14 cellular contexts compared by ENCODE assay signal in the genomic region with DNA sequence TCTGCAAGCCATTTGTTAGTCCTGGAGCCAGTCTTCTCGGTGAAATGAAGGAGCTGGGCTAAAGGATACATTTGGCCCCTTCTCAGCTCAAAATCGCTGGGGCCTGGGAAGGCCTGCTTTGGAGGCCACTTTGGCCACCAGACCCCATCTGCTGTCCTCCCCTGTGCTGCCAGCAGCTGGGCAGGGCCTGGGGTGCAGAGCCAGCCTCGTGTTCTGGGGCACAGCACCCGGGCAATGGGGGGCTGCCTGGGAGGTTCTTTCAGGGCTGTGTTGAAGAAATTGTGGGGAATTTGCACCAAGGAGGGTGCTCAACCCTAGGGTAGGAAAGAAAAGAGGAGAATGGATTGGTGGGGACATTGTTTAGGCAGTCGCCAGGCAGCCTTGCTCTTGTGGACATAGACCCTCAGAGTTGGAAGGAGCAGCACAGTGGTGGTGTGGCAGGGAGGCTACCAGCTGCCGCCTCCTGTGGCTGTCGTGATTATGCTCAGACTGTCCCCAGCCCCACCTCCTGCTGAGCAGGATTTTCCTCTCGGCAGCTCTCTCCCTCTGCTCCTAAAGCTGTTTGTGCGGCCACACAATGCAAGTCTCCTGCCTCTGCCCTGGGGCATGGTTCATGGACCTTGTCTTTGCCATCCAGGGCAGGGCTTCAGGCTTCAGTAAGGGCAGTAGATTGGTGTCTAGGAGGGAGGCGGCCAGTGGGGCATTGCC.
DNase-seq lines count a peak whose midpoint lies in the region; ATAC-seq and TF ChIP-seq lines count a peak whose summit lies in the region.
"Had no signal": no experiment of that assay in that cellular context is flagged by ENCODE, and none has a peak within 500 bp of the region (broad histone marks: within the 10 kb centered on the region; RNA-seq: fewer than 3 reads in every experiment).

No MANE protein-coding gene starts in this region.

- POLR2A ChIA-PET in WTC11 (lab: Charles Lee), result interaction anchor here (1.2 kb wide), 1 partner anchor 10 kb away, joined by 3 read pairs; no protein-coding TSS in a partner anchor

- peaks cover 8 to 83% (median 49%) of the 10 kb centered on the region in 10 experiments; a peak in 17 of 20 replicates for H3K4me1 ChIP-seq in BLaER1 treated with 17β-estradiol and CSF1 and Interleukin-3, amounts not matched to agents 10 nM and 100 nM
- H3K4me1 ChIP-seq in mucosa of rectum (ENCODE audit: control insufficient read depth in 2 of 2, insufficient read depth in 2 of 2, low read length in 2 of 2), result peaks cover 5 to 14% of the 10 kb centered on the region in 2 donors

- H3K27me3 Mint-ChIP-seq in WTC11 (ENCODE audit: low read depth), result no peaks in the 10 kb centered on the region; the same call in 1 of the 2 replicates
- H3K27me3 Mint-ChIP-seq in activated naive CD8-positive, alpha-beta T cell treated with anti-CD3 and anti-CD28 coated beads for 36 hours, result no peaks in the 10 kb centered on the region
- H3K27me3 Mint-ChIP-seq: activated CD4-positive, alpha-beta memory T cell treated with anti-CD3 and anti-CD28 coated beads, Interleukin-2, amount 10 ng/mL, durations not matched to agents 7 days and 5 days had no signal

- ATAC-seq in WTC11 (peak; percentile 65), GM19452 (IDR thresholded peaks at IDR 0.05; ENCODE audit: unreplicated experiment) (no peak), HG03457 (IDR thresholded peaks at IDR 0.05; ENCODE audit: unreplicated experiment) (no peak)
- ATAC-seq: T-helper 17 cell had no signal

- H3K27ac Mint-ChIP-seq in WTC11, result peak overlapping the region; percentile 15
- H3K27ac Mint-ChIP-seq in activated naive CD8-positive, alpha-beta T cell treated with anti-CD3 and anti-CD28 coated beads for 36 hours, result no peak overlapping the region
- H3K27ac Mint-ChIP-seq: activated CD4-positive, alpha-beta memory T cell treated with anti-CD3 and anti-CD28 coated beads, Interleukin-2, amount 10 ng/mL, durations not matched to agents 7 days and 5 days; HFFc6; T-helper 17 cell had no signal

- peaks cover 0 to 12% (median 3%) of the 10 kb centered on the region in 11 experiments; a peak in 9 of 22 replicates for H3K9me3 ChIP-seq in BLaER1 treated with 17β-estradiol and CSF1 and Interleukin-3, amounts not matched to agents 10 nM and 100 nM (replicated peaks in 1 of 11)
- no peaks in the 10 kb centered on the region for H3K9me3 ChIP-seq in mucosa of rectum (ENCODE audit: control insufficient read depth in 2 of 2, low read length in 2 of 2)
- no peaks in the 10 kb centered on the region for H3K9me3 ChIP-seq in MG63

- no peak overlapping the region for H3K4me3 ChIP-seq in BLaER1 treated with 17β-estradiol and CSF1 and Interleukin-3, amounts not matched to agents 10 nM and 100 nM
- H3K4me3 ChIP-seq in mucosa of rectum (ENCODE audit: low read length in 2 of 2), result no peak overlapping the region
- no peak overlapping the region for H3K4me3 ChIP-seq in MG63

- H3K9me3 Mint-ChIP-seq in WTC11, result peaks cover 12% of the 10 kb centered on the region
- no peaks in the 10 kb centered on the region for H3K9me3 Mint-ChIP-seq in activated naive CD8-positive, alpha-beta T cell treated with anti-CD3 and anti-CD28 coated beads for 36 hours
- H3K9me3 Mint-ChIP-seq: activated CD4-positive, alpha-beta memory T cell treated with anti-CD3 and anti-CD28 coated beads, Interleukin-2, amount 10 ng/mL, durations not matched to agents 7 days and 5 days had no signal

- peaks cover 0 to 77% (median 8%) of the 10 kb centered on the region in 11 experiments; a peak in 11 of 22 replicates for H3K27me3 ChIP-seq in BLaER1 treated with 17β-estradiol and CSF1 and Interleukin-3, amounts not matched to agents 10 nM and 100 nM
- H3K27me3 ChIP-seq in mucosa of rectum (ENCODE audit: control insufficient read depth in 2 of 2, insufficient read depth in 2 of 2, low read length in 2 of 2) (no peaks in the 10 kb centered on the region), MG63 (no peaks in the 10 kb centered on the region)

- H3K36me3 ChIP-seq in BLaER1 treated with 17β-estradiol and CSF1 and Interleukin-3, amounts not matched to agents 10 nM and 100 nM, result no peaks in the 10 kb centered on the region
- no peaks in the 10 kb centered on the region for H3K36me3 ChIP-seq in mucosa of rectum (ENCODE audit: control insufficient read depth in 2 of 2, insufficient read depth in 2 of 2, low read length in 2 of 2)
- H3K36me3 ChIP-seq in MG63, result no peaks in the 10 kb centered on the region

- peaks cover 0 to 29% (median 0%) of the 10 kb centered on the region in 11 experiments; a peak in 6 of 22 replicates for H4K20me1 ChIP-seq in BLaER1 treated with 17β-estradiol and CSF1 and Interleukin-3, amounts not matched to agents 10 nM and 100 nM

- no peak for TF ChIP-seq CTCF in WTC11 (IDR thresholded peaks at IDR 0.05)

- no peak overlapping the region for H3K27ac ChIP-seq in BLaER1 treated with 17β-estradiol and CSF1 and Interleukin-3, amounts not matched to agents 10 nM and 100 nM
- peak overlapping the region; percentile 20 to 72 for H3K27ac ChIP-seq in mucosa of rectum (ENCODE audit: low read depth in 2 of 2, low read length in 2 of 2)

- no peak overlapping the region for H3K4me3 Mint-ChIP-seq in WTC11
- no peak overlapping the region for H3K4me3 Mint-ChIP-seq in activated naive CD8-positive, alpha-beta T cell treated with anti-CD3 and anti-CD28 coated beads for 36 hours
- H3K4me3 Mint-ChIP-seq: activated CD4-positive, alpha-beta memory T cell treated with anti-CD3 and anti-CD28 coated beads, Interleukin-2, amount 10 ng/mL, durations not matched to agents 7 days and 5 days; HFFc6; T-helper 17 cell had no signal

- H3K4me1 Mint-ChIP-seq in WTC11, result peaks cover 15% of the 10 kb centered on the region
- no peaks in the 10 kb centered on the region for H3K4me1 Mint-ChIP-seq in activated naive CD8-positive, alpha-beta T cell treated with anti-CD3 and anti-CD28 coated beads for 36 hours
- H3K4me1 Mint-ChIP-seq: activated CD4-positive, alpha-beta memory T cell treated with anti-CD3 and anti-CD28 coated beads, Interleukin-2, amount 10 ng/mL, durations not matched to agents 7 days and 5 days had no signal

- CTCF ChIA-PET in WTC11 (lab: Charles Lee), result interaction anchor here (0.7 to 1.6 kb wide), 4 partner anchors 10 to 301 kb away, joined by 3 to 8 read pairs (median 3); no protein-coding TSS in a partner anchor

- H3K4me2 ChIP-seq in BLaER1 treated with 17β-estradiol and CSF1 and Interleukin-3, amounts not matched to agents 10 nM and 100 nM, result peak overlapping the region in 6 of 11 experiments; percentile 10 to 44 (median 18); a peak in 8 of 22 replicates

- H3K36me3 Mint-ChIP-seq in WTC11, result no peaks in the 10 kb centered on the region
- no peaks in the 10 kb centered on the region for H3K36me3 Mint-ChIP-seq in activated naive CD8-positive, alpha-beta T cell treated with anti-CD3 and anti-CD28 coated beads for 36 hours

- DNase-seq in NCI-H1417 (lab: John Stamatoyannopoulos, UW), result peak in 2 of 3 experiments; percentile 46 to 83
- peak; percentile 58 for DNase-seq in WTC11 (ENCODE audit: low spot score)
- no peak for DNase-seq in MG63
- no peak for DNase-seq in activated naive CD8-positive, alpha-beta T cell treated with anti-CD3 and anti-CD28 coated beads for 36 hours
- DNase-seq: activated CD4-positive, alpha-beta memory T cell treated with anti-CD3 and anti-CD28 coated beads, Interleukin-2, amount 10 ng/mL, durations not matched to agents 7 days and 5 days; activated gamma-delta T cell; HFFc6; midbrain; NCI-H1436 treated with DMSO at 0.1 percent for 48 hours; T-helper 17 cell had no signal

- no peak overlapping the region for H3K9ac ChIP-seq in BLaER1 treated with 17β-estradiol and CSF1 and Interleukin-3, amounts not matched to agents 10 nM and 100 nM
- no peak overlapping the region for H3K9ac ChIP-seq in mucosa of rectum (ENCODE audit: low read depth in 1 of 2, low read length in 2 of 2)

TF ChIP-seq in WTC11, 78 proteins besides CTCF, POLR2A, EP300 and RAD21 (continues in another document):
- TF ChIP-seq, protein P1, sequence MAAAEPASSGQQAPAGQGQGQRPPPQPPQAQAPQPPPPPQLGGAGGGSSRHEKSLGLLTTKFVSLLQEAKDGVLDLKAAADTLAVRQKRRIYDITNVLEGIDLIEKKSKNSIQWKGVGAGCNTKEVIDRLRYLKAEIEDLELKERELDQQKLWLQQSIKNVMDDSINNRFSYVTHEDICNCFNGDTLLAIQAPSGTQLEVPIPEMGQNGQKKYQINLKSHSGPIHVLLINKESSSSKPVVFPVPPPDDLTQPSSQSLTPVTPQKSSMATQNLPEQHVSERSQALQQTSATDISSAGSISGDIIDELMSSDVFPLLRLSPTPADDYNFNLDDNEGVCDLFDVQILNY (CRISPR knock-in tag; IDR thresholded peaks at IDR 0.05), result no peak
- TF ChIP-seq, protein P2, sequence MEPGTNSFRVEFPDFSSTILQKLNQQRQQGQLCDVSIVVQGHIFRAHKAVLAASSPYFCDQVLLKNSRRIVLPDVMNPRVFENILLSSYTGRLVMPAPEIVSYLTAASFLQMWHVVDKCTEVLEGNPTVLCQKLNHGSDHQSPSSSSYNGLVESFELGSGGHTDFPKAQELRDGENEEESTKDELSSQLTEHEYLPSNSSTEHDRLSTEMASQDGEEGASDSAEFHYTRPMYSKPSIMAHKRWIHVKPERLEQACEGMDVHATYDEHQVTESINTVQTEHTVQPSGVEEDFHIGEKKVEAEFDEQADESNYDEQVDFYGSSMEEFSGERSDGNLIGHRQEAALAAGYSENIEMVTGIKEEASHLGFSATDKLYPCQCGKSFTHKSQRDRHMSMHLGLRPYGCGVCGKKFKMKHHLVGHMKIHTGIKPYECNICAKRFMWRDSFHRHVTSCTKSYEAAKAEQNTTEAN (CRISPR knock-in tag; IDR thresholded peaks at IDR 0.05), result no peak
- no peak for TF ChIP-seq TEAD1 (CRISPR knock-in tag; IDR thresholded peaks at IDR 0.05)
- TF ChIP-seq, protein P3, sequence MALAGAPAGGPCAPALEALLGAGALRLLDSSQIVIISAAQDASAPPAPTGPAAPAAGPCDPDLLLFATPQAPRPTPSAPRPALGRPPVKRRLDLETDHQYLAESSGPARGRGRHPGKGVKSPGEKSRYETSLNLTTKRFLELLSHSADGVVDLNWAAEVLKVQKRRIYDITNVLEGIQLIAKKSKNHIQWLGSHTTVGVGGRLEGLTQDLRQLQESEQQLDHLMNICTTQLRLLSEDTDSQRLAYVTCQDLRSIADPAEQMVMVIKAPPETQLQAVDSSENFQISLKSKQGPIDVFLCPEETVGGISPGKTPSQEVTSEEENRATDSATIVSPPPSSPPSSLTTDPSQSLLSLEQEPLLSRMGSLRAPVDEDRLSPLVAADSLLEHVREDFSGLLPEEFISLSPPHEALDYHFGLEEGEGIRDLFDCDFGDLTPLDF (CRISPR knock-in tag; IDR thresholded peaks at IDR 0.05), result no peak

Comparison
In these comparisons a context has a peak if more than half of its experiments do, and no peak if none do; other contexts are left out.
1. H3K27ac ChIP-seq: peak in mucosa of rectum (2 of 2); none in BLaER1 treated with 17β-estradiol and CSF1 and Interleukin-3, amounts not matched to agents 10 nM and 100 nM (0 of 11).
2. DNase-seq: peak in NCI-H1417 (2 of 3) and WTC11 (single experiment); none in MG63 (single experiment) and activated naive CD8-positive, alpha-beta T cell treated with anti-CD3 and anti-CD28 coated beads for 36 hours (single experiment).